25 cellular contexts compared by ENCODE assay signal in the genomic region with DNA sequence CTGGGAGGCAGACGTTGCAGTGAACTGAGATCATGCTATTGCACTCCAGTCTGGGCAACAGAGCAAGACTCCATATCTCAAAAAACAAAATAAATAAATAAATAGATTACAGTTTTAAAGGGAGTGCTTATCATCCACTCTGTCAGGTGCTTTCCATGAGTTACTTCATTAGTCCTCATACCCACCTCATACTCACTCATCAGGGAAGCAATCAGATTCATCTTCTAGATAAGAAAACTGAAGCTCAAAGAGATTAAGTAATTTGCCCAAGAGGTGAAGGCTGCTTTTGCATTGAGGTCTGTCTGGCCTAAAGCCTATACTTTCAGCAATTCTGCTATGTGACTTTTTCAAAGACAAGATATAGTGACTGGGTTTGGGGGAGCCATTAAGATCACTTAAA.
"Had no signal": no experiment of that assay in that cellular context is flagged by ENCODE, and none has a peak within 500 bp of the region (broad histone marks: within the 10 kb centered on the region; RNA-seq: fewer than 3 reads in every experiment).

No MANE protein-coding gene starts in this region.

- H3K9me3 ChIP-seq: adrenal gland, ascending aorta, esophagus squamous epithelium, heart left ventricle had no signal

- H3K4me1 ChIP-seq: adrenal gland, ascending aorta had no signal

- H3K27me3 ChIP-seq: adrenal gland, ascending aorta, esophagus squamous epithelium, heart left ventricle had no signal

- H3K36me3 ChIP-seq: adrenal gland, ascending aorta, esophagus squamous epithelium, heart left ventricle had no signal

- ATAC-seq: activated CD4-positive, alpha-beta T cell treated with anti-CD3 and anti-CD28 coated beads for 36 hours; activated CD8-positive, alpha-beta memory T cell treated with anti-CD3 and anti-CD28 coated beads, Interleukin-2, amount 10 ng/mL, durations not matched to agents 7 days and 5 days; activated CD8-positive, alpha-beta T cell treated with anti-CD3 and anti-CD28 coated beads, Interleukin-2, amount 10 ng/mL, durations not matched to agents 7 days and 5 days; activated naive CD8-positive, alpha-beta T cell treated with anti-CD3 and anti-CD28 coated beads, Interleukin-2, amount 50 U/mL, for 24 hours; effector memory CD8-positive, alpha-beta T cell; T-helper 17 cell had no signal

- H3K4me3 ChIP-seq: adrenal gland, ascending aorta, coronary artery, esophagus squamous epithelium, heart left ventricle had no signal

- DNase-seq: activated CD4-positive, alpha-beta memory T cell treated with anti-CD3 and anti-CD28 coated beads for 36 hours; activated CD4-positive, alpha-beta T cell treated with anti-CD3 and anti-CD28 coated beads for 36 hours; activated CD4-positive, CD25-positive, alpha-beta regulatory T cell; activated CD4-positive, CD25-positive, alpha-beta regulatory T cell treated with anti-CD3 and anti-CD28 coated beads, Interleukin-2, amount 50 U/mL, for 72 hours; activated CD8-positive, alpha-beta memory T cell treated with anti-CD3 and anti-CD28 coated beads, Interleukin-2, amount 10 ng/mL, durations not matched to agents 7 days and 5 days; activated CD8-positive, alpha-beta memory T cell treated with anti-CD3 and anti-CD28 coated beads, Interleukin-2, amount 50 U/mL, for 4 hours; activated CD8-positive, alpha-beta T cell treated with anti-CD3 and anti-CD28 coated beads, Interleukin-2, amount 10 ng/mL, durations not matched to agents 7 days and 5 days; activated effector memory CD4-positive, alpha-beta T cell treated with anti-CD3 and anti-CD28 coated beads, Interleukin-2, amount 50 U/mL, for 16 hours; activated naive CD4-positive, alpha-beta T cell treated with anti-CD3 and anti-CD28 coated beads for 36 hours; activated naive CD8-positive, alpha-beta T cell treated with anti-CD3 and anti-CD28 coated beads for 36 hours; activated naive CD8-positive, alpha-beta T cell treated with anti-CD3 and anti-CD28 coated beads, Interleukin-2, amount 50 U/mL, for 24 hours; activated T-cell treated with anti-CD3 and anti-CD28 coated beads, Interleukin-2, amount 50 U/mL, for 1 hour; activated T-cell treated with anti-CD3 and anti-CD28 coated beads, Interleukin-2, amount 50 U/mL, for 48 hours; adrenal gland; dermis blood vessel endothelial cell; effector CD4-positive, alpha-beta T cell; effector memory CD8-positive, alpha-beta T cell; esophagus squamous epithelium; glutamatergic neuron; T-helper 1 cell; T-helper 17 cell had no signal

- H3K27ac ChIP-seq: adrenal gland, ascending aorta, coronary artery, epithelial cell of prostate, esophagus squamous epithelium had no signal
